9 cellular contexts compared by ENCODE assay signal in genomic region chr11:86292912-86293606, GRCh38. TPM values are rescaled to one million over a fixed set of nuclear protein-coding genes. Genes with fewer than 3 reads are reported as not detected.
DNase-seq lines count a peak whose midpoint lies in the region; ATAC-seq and TF ChIP-seq lines count a peak whose summit lies in the region.
"Had no signal": no experiment of that assay in that cellular context is flagged by ENCODE, and none has a peak within 500 bp of the region (broad histone marks: within the 10 kb centered on the region; RNA-seq: fewer than 3 reads in every experiment).

No MANE protein-coding gene starts in this region.

- H3K36me3 ChIP-seq in naive thymus-derived CD4-positive, alpha-beta T cell (ENCODE audit: control insufficient read depth in 2 of 3, insufficient read depth in 3 of 3, low read length in 3 of 3) = no peaks in the 10 kb centered on the region
- H3K36me3 ChIP-seq: spleen had no signal

- H3K9me3 Mint-ChIP-seq in effector memory CD8-positive, alpha-beta T cell = no peaks in the 10 kb centered on the region
- peaks cover 0 to 1% (median 0%) of the 10 kb centered on the region in 11 donors for H3K9me3 Mint-ChIP-seq in naive thymus-derived CD4-positive, alpha-beta T cell

- no peak overlapping the region for H3K27ac ChIP-seq in naive thymus-derived CD4-positive, alpha-beta T cell (ENCODE audit: low read depth, low read length)
- H3K27ac ChIP-seq: spleen had no signal

- DNase-seq in effector memory CD8-positive, alpha-beta T cell = no peak
- DNase-seq in foreskin fibroblast (no peak), NCI-H1048 (lab: John Stamatoyannopoulos, UW) (no peak), occipital lobe (lab: John Stamatoyannopoulos, UW) (no peak)
- DNase-seq in naive thymus-derived CD4-positive, alpha-beta T cell = no peak
- DNase-seq: spleen had no signal

- peaks cover 0 to 20% of the 10 kb centered on the region in 2 donors for H3K4me1 ChIP-seq in naive thymus-derived CD4-positive, alpha-beta T cell (ENCODE audit: control insufficient read depth in 2 of 2, insufficient read depth in 2 of 2, low read length in 2 of 2)

- H3K4me3 ChIP-seq in foreskin fibroblast (ENCODE audit: low read depth in 1 of 2, low read length in 2 of 2) = no peak overlapping the region
- no peak overlapping the region for H3K4me3 ChIP-seq in naive thymus-derived CD4-positive, alpha-beta T cell (ENCODE audit: low read length)
- H3K4me3 ChIP-seq: spleen had no signal

- no peaks in the 10 kb centered on the region for H3K36me3 Mint-ChIP-seq in effector memory CD8-positive, alpha-beta T cell (ENCODE audit: insufficient read depth)
- H3K36me3 Mint-ChIP-seq in naive thymus-derived CD4-positive, alpha-beta T cell = peaks cover 0 to 5% (median 0%) of the 10 kb centered on the region in 5 donors

- H3K4me3 Mint-ChIP-seq in effector memory CD8-positive, alpha-beta T cell = peak overlapping the region in 1 of 2 donors; percentile 0
- H3K4me3 Mint-ChIP-seq in naive thymus-derived CD4-positive, alpha-beta T cell = peak overlapping the region in 1 of 10 donors; percentile 2

- peak; percentile 73 for ATAC-seq in GM18907 (IDR thresholded peaks at IDR 0.05; ENCODE audit: unreplicated experiment)
- peak; percentile 42 for ATAC-seq in GM21723 (IDR thresholded peaks at IDR 0.05; ENCODE audit: unreplicated experiment)
- peak; percentile 30 for ATAC-seq in HG03469 (IDR thresholded peaks at IDR 0.05; ENCODE audit: unreplicated experiment)
- peak; percentile 75 for ATAC-seq in effector memory CD8-positive, alpha-beta T cell (replicated peaks)
- no peak for ATAC-seq in naive thymus-derived CD4-positive, alpha-beta T cell

- no peaks in the 10 kb centered on the region for H3K9me3 ChIP-seq in naive thymus-derived CD4-positive, alpha-beta T cell (ENCODE audit: control insufficient read depth in 2 of 3, low read length in 3 of 3)
- H3K9me3 ChIP-seq: spleen had no signal

- POLR2A ChIA-PET in naive thymus-derived CD4-positive, alpha-beta T cell (lab: Charles Lee) = no interaction called here

- H3K27me3 Mint-ChIP-seq in effector memory CD8-positive, alpha-beta T cell = no peaks in the 10 kb centered on the region
- H3K27me3 Mint-ChIP-seq in naive thymus-derived CD4-positive, alpha-beta T cell = no peaks in the 10 kb centered on the region

- intact Hi-C loops in naive thymus-derived CD4-positive, alpha-beta T cell (cut with micrococcal nuclease) = loop anchor here (1.0 to 10.0 kb wide), 8 partner anchors 9 to 1908 kb away; partner anchors contain the start of genes CCDC83 (in 2 of the 2) and HIKESHI (in 1 of the 2)

- CTCF ChIA-PET in naive thymus-derived CD4-positive, alpha-beta T cell (lab: Charles Lee) = interaction anchor here (1.1 kb wide), 1 partner anchor 25 kb away, joined by 3 read pairs; no protein-coding TSS in a partner anchor

- no peaks in the 10 kb centered on the region for H3K27me3 ChIP-seq in naive thymus-derived CD4-positive, alpha-beta T cell (ENCODE audit: control insufficient read depth in 2 of 2, insufficient read depth in 2 of 2, low read length in 2 of 2)
- H3K27me3 ChIP-seq: spleen had no signal

- H3K4me1 Mint-ChIP-seq in effector memory CD8-positive, alpha-beta T cell (ENCODE audit: low read depth in 2 of 2) = peaks cover 9 to 14% of the 10 kb centered on the region in 2 donors
- peaks cover 0 to 41% (median 4%) of the 10 kb centered on the region in 7 donors for H3K4me1 Mint-ChIP-seq in naive thymus-derived CD4-positive, alpha-beta T cell

- H3K27ac Mint-ChIP-seq in effector memory CD8-positive, alpha-beta T cell = peak overlapping the region; percentile 46 to 96
- peak overlapping the region in 2 of 9 donors; percentile 25 to 74 for H3K27ac Mint-ChIP-seq in naive thymus-derived CD4-positive, alpha-beta T cell

- no peak for TF ChIP-seq CTCF in foreskin fibroblast (IDR thresholded peaks at IDR 0.05; ENCODE audit: low read depth, low read length)

RNA-seq across cellular contexts. Expression of gene HIKESHI, which starts 9.0 kb away (rescaled TPM):
- 57.9 TPM for total RNA-seq in occipital lobe
- 10 to 100 TPM; 16.7 to 38.4 (median 29.5) TPM for total RNA-seq in naive thymus-derived CD4-positive, alpha-beta T cell
- 10 to 100 TPM; 80.3 to 88.7 TPM for polyA plus RNA-seq in naive thymus-derived CD4-positive, alpha-beta T cell

RNA-seq across cellular contexts. Expression of gene EED, which starts 48.5 kb away (rescaled TPM):
- 23.1 TPM for total RNA-seq in occipital lobe
- 10 to 100 TPM; 22.2 to 62.4 (median 35.5) TPM for total RNA-seq in naive thymus-derived CD4-positive, alpha-beta T cell
- 10 to 100 TPM; 15.3 to 22.0 TPM for polyA plus RNA-seq in naive thymus-derived CD4-positive, alpha-beta T cell
